In the genomic region with DNA sequence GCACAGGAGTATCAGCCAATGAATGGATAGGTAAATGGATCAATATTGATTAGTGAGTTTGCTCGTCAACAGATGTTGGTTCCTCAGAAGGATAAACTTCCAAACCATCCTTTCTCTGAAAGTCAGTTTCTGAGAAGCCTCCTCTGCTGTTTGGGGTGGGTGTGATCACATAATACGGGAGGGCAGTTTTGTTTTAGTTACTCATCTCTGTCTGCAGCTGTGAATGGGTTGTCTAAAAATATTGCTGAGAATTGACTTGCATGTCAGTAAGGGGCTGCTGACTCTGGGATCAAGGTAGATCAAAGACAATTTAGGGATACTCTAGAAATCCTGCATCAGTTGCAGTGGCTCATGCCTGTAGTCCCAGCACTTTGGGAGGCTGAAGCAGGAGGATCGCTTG, we compare ENCODE assay signal across 14 cellular contexts.
DNase-seq lines count a peak whose midpoint lies in the region; ATAC-seq and TF ChIP-seq lines count a peak whose summit lies in the region.
"Had no signal": no experiment of that assay in that cellular context is flagged by ENCODE, and none has a peak within 500 bp of the region (broad histone marks: within the 10 kb centered on the region; RNA-seq: fewer than 3 reads in every experiment).

No MANE protein-coding gene starts in this region.

- no peaks in the 10 kb centered on the region for H3K27me3 Mint-ChIP-seq in activated naive CD4-positive, alpha-beta T cell treated with anti-CD3 and anti-CD28 coated beads, Interleukin-2, amount 10 ng/mL, durations not matched to agents 7 days and 5 days
- H3K27me3 Mint-ChIP-seq in activated CD4-positive, alpha-beta memory T cell treated with anti-CD3 and anti-CD28 coated beads for 36 hours, result no peaks in the 10 kb centered on the region
- H3K27me3 Mint-ChIP-seq in stimulated activated memory B cell treated with anti-CD40 and anti-IgM and Interleukin-4, amounts not matched to agents 10 μg/mL and 1 μg/mL and 100 μg/mL, for 72 hours, result no peaks in the 10 kb centered on the region
- H3K27me3 Mint-ChIP-seq in endothelial cell (ENCODE audit: unreplicated experiment), result no peaks in the 10 kb centered on the region

- POLR2A ChIA-PET in activated CD4-positive, alpha-beta memory T cell treated with anti-CD3 and anti-CD28 coated beads for 36 hours (lab: Charles Lee), result no interaction called here

- peak in 1 of 2 donors; percentile 52 for ATAC-seq in activated naive CD4-positive, alpha-beta T cell treated with anti-CD3 and anti-CD28 coated beads, Interleukin-2, amount 50 U/mL, for 72 hours
- no peak for ATAC-seq in stimulated activated memory B cell treated with anti-CD40 and anti-IgM and Interleukin-4, amounts not matched to agents 10 μg/mL and 1 μg/mL and 100 μg/mL, for 72 hours

- CTCF ChIA-PET in activated naive CD4-positive, alpha-beta T cell treated with anti-CD3 and anti-CD28 coated beads, Interleukin-2, amount 10 ng/mL, durations not matched to agents 7 days and 5 days (lab: Charles Lee), result no interaction called here
- CTCF ChIA-PET in activated CD4-positive, alpha-beta memory T cell treated with anti-CD3 and anti-CD28 coated beads for 36 hours (lab: Charles Lee), result no interaction called here

- peaks cover 63% of the 10 kb centered on the region for H3K4me1 Mint-ChIP-seq in activated naive CD4-positive, alpha-beta T cell treated with anti-CD3 and anti-CD28 coated beads, Interleukin-2, amount 10 ng/mL, durations not matched to agents 7 days and 5 days
- peaks cover 52% of the 10 kb centered on the region for H3K4me1 Mint-ChIP-seq in activated CD4-positive, alpha-beta memory T cell treated with anti-CD3 and anti-CD28 coated beads for 36 hours (ENCODE audit: low read depth)
- peaks cover 25% of the 10 kb centered on the region for H3K4me1 Mint-ChIP-seq in stimulated activated memory B cell treated with anti-CD40 and anti-IgM and Interleukin-4, amounts not matched to agents 10 μg/mL and 1 μg/mL and 100 μg/mL, for 72 hours
- peaks cover 20% of the 10 kb centered on the region for H3K4me1 Mint-ChIP-seq in endothelial cell (ENCODE audit: unreplicated experiment)

- no peaks in the 10 kb centered on the region for H3K9me3 Mint-ChIP-seq in activated naive CD4-positive, alpha-beta T cell treated with anti-CD3 and anti-CD28 coated beads, Interleukin-2, amount 10 ng/mL, durations not matched to agents 7 days and 5 days
- no peaks in the 10 kb centered on the region for H3K9me3 Mint-ChIP-seq in activated CD4-positive, alpha-beta memory T cell treated with anti-CD3 and anti-CD28 coated beads for 36 hours
- H3K9me3 Mint-ChIP-seq in activated naive CD4-positive, alpha-beta T cell treated with anti-CD3 and anti-CD28 coated beads, Interleukin-2, amount 50 U/mL, for 72 hours, result no peaks in the 10 kb centered on the region
- H3K9me3 Mint-ChIP-seq in stimulated activated memory B cell treated with anti-CD40 and anti-IgM and Interleukin-4, amounts not matched to agents 10 μg/mL and 1 μg/mL and 100 μg/mL, for 72 hours, result no peaks in the 10 kb centered on the region
- H3K9me3 Mint-ChIP-seq in endothelial cell (ENCODE audit: unreplicated experiment), result no peaks in the 10 kb centered on the region

- peak overlapping the region; percentile 76 for H3K27ac Mint-ChIP-seq in activated naive CD4-positive, alpha-beta T cell treated with anti-CD3 and anti-CD28 coated beads, Interleukin-2, amount 10 ng/mL, durations not matched to agents 7 days and 5 days
- H3K27ac Mint-ChIP-seq in activated CD4-positive, alpha-beta memory T cell treated with anti-CD3 and anti-CD28 coated beads for 36 hours, result peak overlapping the region; percentile 80
- H3K27ac Mint-ChIP-seq in activated naive CD4-positive, alpha-beta T cell treated with anti-CD3 and anti-CD28 coated beads, Interleukin-2, amount 50 U/mL, for 72 hours, result peak overlapping the region; percentile 72 to 98
- peak overlapping the region; percentile 25 for H3K27ac Mint-ChIP-seq in stimulated activated memory B cell treated with anti-CD40 and anti-IgM and Interleukin-4, amounts not matched to agents 10 μg/mL and 1 μg/mL and 100 μg/mL, for 72 hours
- no peak overlapping the region for H3K27ac Mint-ChIP-seq in endothelial cell (ENCODE audit: unreplicated experiment)

- in situ Hi-C loops in KBM-7 (cut with MboI; ENCODE audit: low pct_unique_long_range_greater_than_20kb, low sequenced_read_pairs), result no loop called here

- peaks cover 53% of the 10 kb centered on the region for H3K36me3 Mint-ChIP-seq in activated naive CD4-positive, alpha-beta T cell treated with anti-CD3 and anti-CD28 coated beads, Interleukin-2, amount 10 ng/mL, durations not matched to agents 7 days and 5 days
- peaks cover 42% of the 10 kb centered on the region for H3K36me3 Mint-ChIP-seq in activated CD4-positive, alpha-beta memory T cell treated with anti-CD3 and anti-CD28 coated beads for 36 hours
- H3K36me3 Mint-ChIP-seq in activated naive CD4-positive, alpha-beta T cell treated with anti-CD3 and anti-CD28 coated beads, Interleukin-2, amount 50 U/mL, for 72 hours, result peaks cover 24 to 29% of the 10 kb centered on the region in 2 donors
- peaks cover 29% of the 10 kb centered on the region for H3K36me3 Mint-ChIP-seq in stimulated activated memory B cell treated with anti-CD40 and anti-IgM and Interleukin-4, amounts not matched to agents 10 μg/mL and 1 μg/mL and 100 μg/mL, for 72 hours
- peaks cover 39% of the 10 kb centered on the region for H3K36me3 Mint-ChIP-seq in endothelial cell (ENCODE audit: low read depth, unreplicated experiment)

- TF ChIP-seq CTCF in endothelial cell (IDR thresholded peaks at IDR 0.05; ENCODE audit: unreplicated experiment), result no peak

- no peak for DNase-seq in activated naive CD4-positive, alpha-beta T cell treated with anti-CD3 and anti-CD28 coated beads, Interleukin-2, amount 10 ng/mL, durations not matched to agents 7 days and 5 days
- DNase-seq in activated naive CD4-positive, alpha-beta T cell (lab: John Stamatoyannopoulos, UW), result no peak
- no peak for DNase-seq in activated CD4-positive, alpha-beta memory T cell treated with anti-CD3 and anti-CD28 coated beads for 36 hours
- no peak for DNase-seq in activated naive CD4-positive, alpha-beta T cell treated with anti-CD3 and anti-CD28 coated beads, Interleukin-2, amount 50 U/mL, for 72 hours (ENCODE audit: low spot score in 2 of 2)
- no peak for DNase-seq in endothelial cell (ENCODE audit: low spot score)
- no peak for DNase-seq in KBM-7
- DNase-seq: GF-D8, HCEC 1CT, IMR-90, NCI-H1930, NCI-H2171, NCI-H446 treated with DMSO at 0.1 percent for 48 hours, NCI-H748 treated with DMSO at 0.1 percent for 48 hours had no signal

- H3K4me3 Mint-ChIP-seq in activated naive CD4-positive, alpha-beta T cell treated with anti-CD3 and anti-CD28 coated beads, Interleukin-2, amount 10 ng/mL, durations not matched to agents 7 days and 5 days, result no peak overlapping the region
- H3K4me3 Mint-ChIP-seq in activated CD4-positive, alpha-beta memory T cell treated with anti-CD3 and anti-CD28 coated beads for 36 hours, result no peak overlapping the region
- H3K4me3 Mint-ChIP-seq in stimulated activated memory B cell treated with anti-CD40 and anti-IgM and Interleukin-4, amounts not matched to agents 10 μg/mL and 1 μg/mL and 100 μg/mL, for 72 hours, result no peak overlapping the region
- no peak overlapping the region for H3K4me3 Mint-ChIP-seq in endothelial cell (ENCODE audit: unreplicated experiment)

- intact Hi-C loops in activated CD4-positive, alpha-beta memory T cell treated with anti-CD3 and anti-CD28 coated beads for 36 hours (cut with micrococcal nuclease), result no loop called here
